In the genomic region with DNA sequence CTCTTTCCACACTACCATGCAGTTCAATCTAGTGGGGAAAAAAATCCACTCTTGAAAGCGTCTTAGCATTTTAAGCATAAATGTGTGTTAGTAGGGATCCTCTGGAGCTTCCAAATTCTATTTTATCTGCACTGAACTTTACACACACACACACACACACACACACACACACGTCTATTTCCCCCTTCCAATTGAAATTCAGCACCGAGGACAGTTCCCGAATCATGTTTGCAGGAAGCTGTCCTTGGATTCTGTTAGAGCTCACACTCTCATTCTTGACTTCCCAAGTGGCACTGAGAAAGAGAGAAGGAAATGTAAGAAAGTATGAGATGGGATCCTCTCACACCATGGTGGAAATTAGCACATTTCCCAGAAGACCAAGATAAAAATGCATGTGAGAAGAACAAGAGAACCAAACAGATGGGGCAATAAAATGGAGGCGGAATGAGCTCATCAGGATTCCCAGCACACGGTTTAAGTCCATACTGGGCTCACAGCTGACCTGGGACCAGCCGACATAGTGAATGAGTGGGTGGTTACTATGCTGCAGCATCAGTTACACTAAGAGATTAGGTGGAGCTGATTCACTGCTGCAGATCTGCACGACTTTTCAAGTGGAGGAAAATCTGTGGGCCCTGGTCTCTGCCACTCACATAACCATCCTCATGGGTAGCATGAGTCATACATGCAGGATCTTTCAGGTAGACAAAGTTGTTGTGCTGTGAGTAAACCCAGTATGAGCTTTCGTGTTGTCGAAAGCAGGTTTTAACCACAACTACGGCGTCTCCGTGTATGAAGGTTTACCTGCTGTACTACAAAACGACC, we compare ENCODE assay signal across 1 cellular context.
A peak's percentile ranks its signal among the peaks of the same experiment; 100 is the strongest.
TF ChIP-seq lines count a peak whose summit lies in the region.

No MANE protein-coding gene starts in this region.

TF ChIP-seq in HepG2, 621 proteins besides CTCF, POLR2A, EP300 and RAD21 (continued from another document):
- TF ChIP-seq, protein P1, sequence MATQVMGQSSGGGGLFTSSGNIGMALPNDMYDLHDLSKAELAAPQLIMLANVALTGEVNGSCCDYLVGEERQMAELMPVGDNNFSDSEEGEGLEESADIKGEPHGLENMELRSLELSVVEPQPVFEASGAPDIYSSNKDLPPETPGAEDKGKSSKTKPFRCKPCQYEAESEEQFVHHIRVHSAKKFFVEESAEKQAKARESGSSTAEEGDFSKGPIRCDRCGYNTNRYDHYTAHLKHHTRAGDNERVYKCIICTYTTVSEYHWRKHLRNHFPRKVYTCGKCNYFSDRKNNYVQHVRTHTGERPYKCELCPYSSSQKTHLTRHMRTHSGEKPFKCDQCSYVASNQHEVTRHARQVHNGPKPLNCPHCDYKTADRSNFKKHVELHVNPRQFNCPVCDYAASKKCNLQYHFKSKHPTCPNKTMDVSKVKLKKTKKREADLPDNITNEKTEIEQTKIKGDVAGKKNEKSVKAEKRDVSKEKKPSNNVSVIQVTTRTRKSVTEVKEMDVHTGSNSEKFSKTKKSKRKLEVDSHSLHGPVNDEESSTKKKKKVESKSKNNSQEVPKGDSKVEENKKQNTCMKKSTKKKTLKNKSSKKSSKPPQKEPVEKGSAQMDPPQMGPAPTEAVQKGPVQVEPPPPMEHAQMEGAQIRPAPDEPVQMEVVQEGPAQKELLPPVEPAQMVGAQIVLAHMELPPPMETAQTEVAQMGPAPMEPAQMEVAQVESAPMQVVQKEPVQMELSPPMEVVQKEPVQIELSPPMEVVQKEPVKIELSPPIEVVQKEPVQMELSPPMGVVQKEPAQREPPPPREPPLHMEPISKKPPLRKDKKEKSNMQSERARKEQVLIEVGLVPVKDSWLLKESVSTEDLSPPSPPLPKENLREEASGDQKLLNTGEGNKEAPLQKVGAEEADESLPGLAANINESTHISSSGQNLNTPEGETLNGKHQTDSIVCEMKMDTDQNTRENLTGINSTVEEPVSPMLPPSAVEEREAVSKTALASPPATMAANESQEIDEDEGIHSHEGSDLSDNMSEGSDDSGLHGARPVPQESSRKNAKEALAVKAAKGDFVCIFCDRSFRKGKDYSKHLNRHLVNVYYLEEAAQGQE (IDR thresholded peaks at IDR 0.05; ENCODE audit: borderline replicate concordance in 1 of 2, low read depth in 1 of 2, low read length in 2 of 2), result peak; percentile 58 to 96
- TF ChIP-seq NRL (CRISPR knock-in tag; IDR thresholded peaks at IDR 0.05; ENCODE audit: borderline replicate concordance) (no peak), EHMT2 (IDR thresholded peaks at IDR 0.05; ENCODE audit: borderline replicate concordance, low read depth, low read length) (peak; percentile 98), MIER2 (CRISPR knock-in tag; IDR thresholded peaks at IDR 0.05) (peak; percentile 94), ELF4 (CRISPR knock-in tag; IDR thresholded peaks at IDR 0.05; ENCODE audit: borderline replicate concordance) (no peak)
